1 cellular context compared by ENCODE assay signal in the genomic region with DNA sequence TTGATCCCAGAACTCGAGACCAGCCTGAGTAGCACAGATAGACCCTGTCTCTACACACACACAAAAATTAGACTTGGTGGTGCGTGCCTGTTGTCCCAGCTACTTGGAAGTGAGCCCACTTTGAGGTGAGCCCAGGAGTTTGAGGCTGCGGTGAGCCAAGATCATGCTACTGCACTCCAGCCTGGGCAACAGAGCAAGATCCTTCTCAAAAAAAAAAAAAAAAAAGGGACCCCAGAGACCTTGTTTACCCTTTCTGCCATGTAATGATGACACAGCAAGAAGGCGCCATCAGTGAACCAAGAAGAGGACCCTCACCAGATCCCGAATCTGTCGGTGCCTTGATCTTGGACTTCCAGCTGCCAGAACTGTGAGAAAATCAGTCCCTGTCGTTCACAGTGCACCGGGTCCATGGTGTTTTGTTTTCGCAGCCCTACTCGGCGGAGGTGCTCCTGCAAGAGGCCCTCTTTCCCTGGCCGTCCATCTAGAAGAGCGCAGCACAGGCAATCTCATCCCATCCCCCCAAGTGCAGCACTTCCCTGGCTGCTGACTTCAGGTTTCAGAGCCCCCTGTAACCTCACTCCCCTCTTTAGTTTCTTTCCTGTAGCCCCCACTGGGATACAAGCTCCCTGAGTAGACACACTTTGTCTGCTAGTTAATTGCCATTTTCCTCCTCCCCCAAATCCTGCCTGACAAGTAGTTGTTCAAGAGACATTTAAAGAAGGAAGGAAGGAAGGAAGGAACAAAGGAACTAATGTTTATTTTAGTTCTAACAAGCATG.
TF ChIP-seq lines count a peak whose summit lies in the region.

No MANE protein-coding gene starts in this region.

TF ChIP-seq in WTC11, 78 proteins besides CTCF, POLR2A, EP300 and RAD21 (continued from another document):
- TF ChIP-seq, protein P1, sequence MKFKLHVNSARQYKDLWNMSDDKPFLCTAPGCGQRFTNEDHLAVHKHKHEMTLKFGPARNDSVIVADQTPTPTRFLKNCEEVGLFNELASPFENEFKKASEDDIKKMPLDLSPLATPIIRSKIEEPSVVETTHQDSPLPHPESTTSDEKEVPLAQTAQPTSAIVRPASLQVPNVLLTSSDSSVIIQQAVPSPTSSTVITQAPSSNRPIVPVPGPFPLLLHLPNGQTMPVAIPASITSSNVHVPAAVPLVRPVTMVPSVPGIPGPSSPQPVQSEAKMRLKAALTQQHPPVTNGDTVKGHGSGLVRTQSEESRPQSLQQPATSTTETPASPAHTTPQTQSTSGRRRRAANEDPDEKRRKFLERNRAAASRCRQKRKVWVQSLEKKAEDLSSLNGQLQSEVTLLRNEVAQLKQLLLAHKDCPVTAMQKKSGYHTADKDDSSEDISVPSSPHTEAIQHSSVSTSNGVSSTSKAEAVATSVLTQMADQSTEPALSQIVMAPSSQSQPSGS (CRISPR knock-in tag; IDR thresholded peaks at IDR 0.05; ENCODE audit: borderline replicate concordance, low read depth): no peak
- no peak for TF ChIP-seq ETV6 (CRISPR knock-in tag; IDR thresholded peaks at IDR 0.05)
